Comparison of ENCODE assay signal across 8 cellular contexts in genomic region chr10:86366033-86366901, GRCh38. TPM values are rescaled to one million over a fixed set of nuclear protein-coding genes. Genes with fewer than 3 reads are reported as not detected.
DNase-seq lines count a peak whose midpoint lies in the region; ATAC-seq and TF ChIP-seq lines count a peak whose summit lies in the region.

Gene GRID1 (minus strand): TSS chr10:86366795.

- peak; percentile 22 for ATAC-seq in HG03521 (IDR thresholded peaks at IDR 0.05; ENCODE audit: unreplicated experiment)
- peak; percentile 55 for ATAC-seq in Right ventricle myocardium superior (ENCODE audit: poor library complexity)
- ATAC-seq in omental fat pad (ENCODE audit: low FRiP score) = peak; percentile 66
- ATAC-seq in HG03439 (IDR thresholded peaks at IDR 0.05; ENCODE audit: unreplicated experiment) = no peak
- ATAC-seq in GM18519 (IDR thresholded peaks at IDR 0.05; ENCODE audit: low FRiP score, unreplicated experiment) = no peak

- no peak for TF ChIP-seq CTCF in omental fat pad (IDR thresholded peaks at IDR 0.05)

- intact Hi-C loops in Right ventricle myocardium superior (cut with DNase I) = no loop called here

- peak; percentile 59 for DNase-seq in DMS53 (lab: John Stamatoyannopoulos, UW)
- DNase-seq in DMS53 treated with DMSO at 0.1 percent for 48 hours (lab: John Stamatoyannopoulos, UW; ENCODE audit: unreplicated experiment) = no peak
- DNase-seq in activated CD8-positive, alpha-beta memory T cell treated with anti-CD3 and anti-CD28 coated beads, Interleukin-2, amount 50 U/mL, for 4 hours = peak; percentile 19
- DNase-seq in Right ventricle myocardium superior = peak; percentile 53
- DNase-seq in omental fat pad (ENCODE audit: low spot score) = peak; percentile 15

RNA-seq across cellular contexts. Expression of gene GRID1, which starts in this region (rescaled TPM):
- total RNA-seq in Right ventricle myocardium superior (1.1 TPM), omental fat pad (1 to 10 TPM; 1.5 to 3.5 (median 2.4) TPM)

Comparison
In these comparisons a context has a peak if more than half of its experiments do, and no peak if none do; other contexts are left out.
1. ATAC-seq: peak in HG03521 (single experiment), Right ventricle myocardium superior (single experiment) and omental fat pad (single experiment); none in HG03439 (single experiment) and GM18519 (single experiment).